Comparison of ENCODE assay signal across 22 cellular contexts in the genomic region with DNA sequence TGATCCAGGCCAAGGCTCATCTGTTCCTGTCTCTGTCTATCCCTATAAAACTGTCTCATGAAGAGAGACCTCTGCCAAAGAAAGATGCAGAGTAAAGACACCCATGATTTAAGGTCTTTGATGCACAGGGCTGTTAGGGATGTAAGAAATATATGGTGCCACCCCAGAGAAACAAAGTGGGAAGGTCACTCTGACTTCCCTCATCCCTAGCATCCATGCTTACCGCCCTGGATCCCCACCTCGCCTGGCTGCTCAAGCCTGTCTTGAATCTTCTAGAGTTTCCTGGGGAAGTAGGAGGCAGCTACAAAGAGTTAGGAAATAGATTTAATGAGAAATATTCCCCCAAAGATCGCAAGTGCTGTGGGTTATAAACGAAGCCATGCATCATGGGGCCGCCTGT.
"Had no signal": no experiment of that assay in that cellular context is flagged by ENCODE, and none has a peak within 500 bp of the region (broad histone marks: within the 10 kb centered on the region; RNA-seq: fewer than 3 reads in every experiment).

No MANE protein-coding gene starts in this region.

- FAIRE-seq: HepG2, K562, RCC 7860 had no signal

- H3K9me3 ChIP-seq: SK-N-SH had no signal

- H3K27ac ChIP-seq: KMS-11 had no signal

- H3K4me3 Mint-ChIP-seq: IgD-negative memory B cell had no signal

- H3K9me3 Mint-ChIP-seq: IgD-negative memory B cell had no signal

- H3K4me2 ChIP-seq: KMS-11, SK-N-SH had no signal

- H3K27ac Mint-ChIP-seq: IgD-negative memory B cell had no signal

- DNase-seq: Kasumi-1, MM.1S, NCI-H1092 treated with DMSO at 0.1 percent for 48 hours, NCI-H1436, NCI-H1694, NCI-H187 treated with DMSO at 0.1 percent for 48 hours, NCI-H2029 treated with DMSO at 0.1 percent for 48 hours, NCI-H226, NCI-H446, NCI-H510A, NCI-H524 treated with DMSO at 0.1 percent for 48 hours, NCI-H69, NCI-H774, Right ventricle myocardium superior, RPMI8226, SIG-M5, SK-N-SH had no signal

- H3K9ac ChIP-seq: KMS-11, SK-N-SH had no signal

- H3K4me3 ChIP-seq: K562 had no signal
